16 cellular contexts compared by ENCODE assay signal in genomic region chr2:105951390-105951694, GRCh38.
A peak's percentile ranks its signal among the peaks of the same experiment; 100 is the strongest.
DNase-seq lines count a peak whose midpoint lies in the region; ATAC-seq, FAIRE-seq and TF ChIP-seq lines count a peak whose summit lies in the region.
"Had no signal": no experiment of that assay in that cellular context is flagged by ENCODE, and none has a peak within 500 bp of the region (broad histone marks: within the 10 kb centered on the region; RNA-seq: fewer than 3 reads in every experiment).

No MANE protein-coding gene starts in this region.

- H2AFZ ChIP-seq in H1 (ENCODE audit: low read length) = no peak overlapping the region

- no peak for TF ChIP-seq POLR2A in H1 (IDR thresholded peaks at IDR 0.05; ENCODE audit: control extremely low read depth in 1 of 2, low read depth in 2 of 2, low read length in 2 of 2)
- no peak for TF ChIP-seq POLR2A in GM12891 (IDR thresholded peaks at IDR 0.05; ENCODE audit: low read depth, low read length)

- FAIRE-seq in H1 (lab: Jason Lieb, UNC) (no peak), GM12891 (lab: Jason Lieb, UNC) (no peak)
- FAIRE-seq: G401.6, HTR-8/SVneo had no signal

- whole genome bisulfite sequencing in H1 (ENCODE audit: extremely low coverage in 1 of 2, insufficient coverage in 1 of 2, insufficient read length in 1 of 2, insufficient replicate concordance in 2 of 2, low coverage in 1 of 2, low lambda C conversion rate in 2 of 2, missing lambda C conversion rate in 1 of 2), 2 experiments = 90% methylated on average over 3 of the region's 3 CpGs; no CpG with 5 or more reads in 1 of the 2 experiments
- WGBS in psoas muscle, 3 donors = 82 to 85% (median 82%) methylated on average over 3 of the region's 3 CpGs

- H2BK15ac ChIP-seq in H1 (ENCODE audit: low read length) = no peak overlapping the region

- H3K4me1 ChIP-seq in left ventricle myocardium inferior = peaks cover 12% of the 10 kb centered on the region
- H3K4me1 ChIP-seq in H1 (replicated peaks in 1 of 4; ENCODE audit: control insufficient read depth in 3 of 4, insufficient read depth in 4 of 4, low read length in 3 of 4) = peaks cover 3 to 17% (median 4%) of the 10 kb centered on the region in 4 experiments; a peak in 5 of 7 replicates
- H3K4me1 ChIP-seq in psoas muscle = no peaks in the 10 kb centered on the region

- no peaks in the 10 kb centered on the region for H3K23me2 ChIP-seq in H1 (ENCODE audit: low read depth, low read length)

- H3K4me1 Mint-ChIP-seq in activated CD4-positive, alpha-beta T cell treated with anti-CD3 and anti-CD28 coated beads for 36 hours = peaks cover 40% of the 10 kb centered on the region

- intact Hi-C loops in activated CD4-positive, alpha-beta T cell treated with anti-CD3 and anti-CD28 coated beads for 36 hours (cut with DNase I, micrococcal nuclease) = no loop called here
- intact Hi-C loops in left ventricle myocardium inferior (cut with micrococcal nuclease) = no loop called here
- intact Hi-C loops in Right ventricle myocardium superior (cut with DNase I) = no loop called here
- intact Hi-C loops in psoas muscle (cut with DNase I) = no loop called here

- H3K27ac ChIP-seq in left ventricle myocardium inferior (replicated peaks) (peak overlapping the region; percentile 27), H1 (ENCODE audit: low read depth, low read length) (no peak overlapping the region), psoas muscle (no peak overlapping the region)
- H3K27ac ChIP-seq: HL-60 had no signal

- H3K79me1 ChIP-seq in H1 (ENCODE audit: low read depth, low read length) = no peaks in the 10 kb centered on the region

- H3K4me3 Mint-ChIP-seq in activated CD4-positive, alpha-beta T cell treated with anti-CD3 and anti-CD28 coated beads for 36 hours = no peak overlapping the region
- H3K4me3 Mint-ChIP-seq: IgD-negative memory B cell had no signal

- H3K9ac ChIP-seq in H1 (replicated peaks in 1 of 4; ENCODE audit: extremely low read depth in 1 of 4, low read depth in 3 of 4, low read length in 3 of 4) = no peak overlapping the region

- no peak overlapping the region for H4K91ac ChIP-seq in H1 (replicated peaks; ENCODE audit: insufficient read length, low read length)

- H4K20me1 ChIP-seq in H1 (replicated peaks in 1 of 2; ENCODE audit: control insufficient read depth in 1 of 2, insufficient read depth in 2 of 2, low read length in 2 of 2) = no peaks in the 10 kb centered on the region

- H3K79me2 ChIP-seq in H1 (ENCODE audit: control insufficient read depth in 1 of 2, insufficient read depth in 2 of 2, low read length in 2 of 2) = no peaks in the 10 kb centered on the region

- no peaks in the 10 kb centered on the region for H3K36me3 Mint-ChIP-seq in activated CD4-positive, alpha-beta T cell treated with anti-CD3 and anti-CD28 coated beads for 36 hours (ENCODE audit: low read depth)

- H3K27ac Mint-ChIP-seq in activated CD4-positive, alpha-beta T cell treated with anti-CD3 and anti-CD28 coated beads for 36 hours = peak overlapping the region; percentile 41
- H3K27ac Mint-ChIP-seq: IgD-negative memory B cell had no signal

- no peak for TF ChIP-seq EP300 in H1 (IDR thresholded peaks at IDR 0.05; ENCODE audit: borderline replicate concordance in 1 of 2, low read depth in 2 of 2, low read length in 2 of 2)

- H3K36me3 ChIP-seq in left ventricle myocardium inferior = no peaks in the 10 kb centered on the region
- no peaks in the 10 kb centered on the region for H3K36me3 ChIP-seq in H1 (ENCODE audit: control insufficient read depth in 2 of 4, insufficient read depth in 4 of 4, low read length in 3 of 4)
- H3K36me3 ChIP-seq in psoas muscle (ENCODE audit: insufficient read depth in 1 of 2, low read depth in 1 of 2) = no peaks in the 10 kb centered on the region

- H2AK5ac ChIP-seq in H1 (ENCODE audit: low read depth, low read length) = no peak overlapping the region

- H2BK120ac ChIP-seq in H1 (replicated peaks; ENCODE audit: low read depth, low read length) = no peak overlapping the region

- H3K27me3 ChIP-seq in left ventricle myocardium inferior (ENCODE audit: low read depth) (peaks cover 6% of the 10 kb centered on the region), H1 (replicated peaks in 1 of 4; ENCODE audit: control insufficient read depth in 3 of 4, extremely low read depth in 1 of 4, insufficient read depth in 3 of 4, low read length in 3 of 4) (peaks cover 0 to 29% (median 17%) of the 10 kb centered on the region in 4 experiments; a peak in 5 of 7 replicates), psoas muscle (ENCODE audit: insufficient read depth in 3 of 3, low read length in 2 of 3) (no peaks in the 10 kb centered on the region)

- H3K4me3 ChIP-seq in left ventricle myocardium inferior (no peak overlapping the region), H1 (ENCODE audit: extremely low read depth in 1 of 4, insufficient read depth in 2 of 4, low read depth in 3 of 4, low read length in 4 of 4) (no peak overlapping the region), psoas muscle (no peak overlapping the region)

- no peak overlapping the region for H3K14ac ChIP-seq in H1 (ENCODE audit: insufficient read length)

- H4K5ac ChIP-seq in H1 (ENCODE audit: insufficient read length, low read depth, low read length) = no peak overlapping the region

- peak overlapping the region; percentile 45 to 86; a peak in 2 of 4 replicates for H3K4me2 ChIP-seq in H1 (ENCODE audit: insufficient read depth in 1 of 2, low read depth in 2 of 2, low read length in 2 of 2)

- H3K9me3 Mint-ChIP-seq in activated CD4-positive, alpha-beta T cell treated with anti-CD3 and anti-CD28 coated beads for 36 hours (ENCODE audit: low read depth) = no peaks in the 10 kb centered on the region

- no peak overlapping the region for H2BK5ac ChIP-seq in H1 (ENCODE audit: low read depth, low read length)

- peak; percentile 59 for ATAC-seq in activated CD4-positive, alpha-beta T cell treated with anti-CD3 and anti-CD28 coated beads for 36 hours
- ATAC-seq in Right ventricle myocardium superior (ENCODE audit: poor library complexity) = no peak
- no peak for ATAC-seq in psoas muscle
- ATAC-seq: PC-3 had no signal

- no peaks in the 10 kb centered on the region for H3K27me3 Mint-ChIP-seq in activated CD4-positive, alpha-beta T cell treated with anti-CD3 and anti-CD28 coated beads for 36 hours

- DNase-seq in activated CD4-positive, alpha-beta T cell treated with anti-CD3 and anti-CD28 coated beads for 36 hours = no peak
- DNase-seq in activated CD4-positive, alpha-beta T cell treated with anti-CD3 and anti-CD28 coated beads for 48 hours = no peak
- DNase-seq in left ventricle myocardium inferior (no peak), Right ventricle myocardium superior (no peak), H1 (ENCODE audit: low read depth in 1 of 2, low spot score in 2 of 2) (no peak), NCI-H345 treated with DMSO at 0.1 percent for 48 hours (lab: John Stamatoyannopoulos, UW; ENCODE audit: unreplicated experiment) (no peak), GM12891 (ENCODE audit: insufficient read length, low spot score) (no peak), psoas muscle (no peak)
- DNase-seq: DND-41, NCI-H187 treated with DMSO at 0.1 percent for 48 hours, NCI-H446 treated with DMSO at 0.1 percent for 48 hours, PC-3 had no signal

- POLR2A ChIA-PET in activated CD4-positive, alpha-beta T cell treated with anti-CD3 and anti-CD28 coated beads for 36 hours (lab: Charles Lee) = interaction anchor here (0.7 kb wide), 1 partner anchor 64 kb away, joined by 4 read pairs; no protein-coding TSS in a partner anchor
- POLR2A ChIA-PET in H1 (lab: Charles Lee; ENCODE audit: partially characterized antibody) = interaction anchor here (0.9 kb wide), 1 partner anchor 10 kb away, joined by 3 read pairs; no protein-coding TSS in a partner anchor

- TF ChIP-seq RAD21 in H1 (IDR thresholded peaks at IDR 0.05 in 1 of 2, conservative IDR thresholded peaks at IDR 0.05 in 1 of 2; ENCODE audit: low read depth in 2 of 2, low read length in 2 of 2) = no peak

- H3K18ac ChIP-seq in H1 (ENCODE audit: extremely low read depth, low read length) = no peak overlapping the region

- H3K9me3 ChIP-seq in left ventricle myocardium inferior (replicated peaks) = no peaks in the 10 kb centered on the region
- no peaks in the 10 kb centered on the region for H3K9me3 ChIP-seq in H1 (ENCODE audit: insufficient read depth in 2 of 2, low read depth in 1 of 2, low read length in 1 of 2)
- H3K9me3 ChIP-seq in psoas muscle = no peaks in the 10 kb centered on the region

- no peak overlapping the region for H4K8ac ChIP-seq in H1 (ENCODE audit: extremely low read depth, insufficient read depth, low read length)

- CTCF ChIA-PET in activated CD4-positive, alpha-beta T cell treated with anti-CD3 and anti-CD28 coated beads for 36 hours (lab: Charles Lee) = interaction anchor here (0.6 to 1.0 kb wide), 2 partner anchors 23 to 32 kb away, joined by 3 to 4 read pairs; no protein-coding TSS in a partner anchor
- CTCF ChIA-PET in H1 (lab: Charles Lee; ENCODE audit: partially characterized antibody) = interaction anchor here (1.2 kb wide), 1 partner anchor 657 kb away, joined by 3 read pairs; no protein-coding TSS in a partner anchor

- H3K4ac ChIP-seq in H1 (replicated peaks; ENCODE audit: insufficient read length, low read depth, low read length) = no peak overlapping the region

- TF ChIP-seq CTCF in left ventricle myocardium inferior (IDR thresholded peaks at IDR 0.05; ENCODE audit: borderline replicate concordance) (no peak), H1 (IDR thresholded peaks at IDR 0.05; ENCODE audit: control extremely low read depth in 1 of 3, insufficient read depth in 1 of 3, low read depth in 1 of 3, low read length in 3 of 3) (no peak), psoas muscle (IDR thresholded peaks at IDR 0.05) (no peak)

- H3K23ac ChIP-seq in H1 (ENCODE audit: insufficient read length) = no peak overlapping the region

- H2BK12ac ChIP-seq in H1 (ENCODE audit: low read depth, low read length) = peak overlapping the region; percentile 62; the same call in 1 of the 2 replicates

- no peak overlapping the region for H2BK20ac ChIP-seq in H1 (ENCODE audit: low read length)

- no peak overlapping the region for H3K56ac ChIP-seq in H1 (replicated peaks; ENCODE audit: insufficient read length, low read depth, low read length)

TF ChIP-seq in H1, 55 proteins besides CTCF, POLR2A, EP300 and RAD21 (continues in another document):
- TF ChIP-seq CHD2 (IDR thresholded peaks at IDR 0.05; ENCODE audit: low read length) (no peak), EGR1 (IDR thresholded peaks at IDR 0.05; ENCODE audit: borderline replicate concordance, low read depth, low read length) (no peak), CBX8 (IDR thresholded peaks at IDR 0.05; ENCODE audit: borderline replicate concordance, low read depth, low read length) (no peak), RBBP5 (IDR thresholded peaks at IDR 0.05; ENCODE audit: borderline replicate concordance, low read depth, low read length) (no peak), TCF12 (IDR thresholded peaks at IDR 0.05; ENCODE audit: low read depth, low read length) (no peak)

TF ChIP-seq in GM12891, 5 proteins besides CTCF, POLR2A, EP300 and RAD21:
- no peak for TF ChIP-seq POLR2AphosphoS5 (IDR thresholded peaks at IDR 0.05; ENCODE audit: low read depth, low read length)
- TF ChIP-seq PAX5 (IDR thresholded peaks at IDR 0.05; ENCODE audit: insufficient read depth, low read length, severe bottlenecking) = no peak
- no peak for TF ChIP-seq TAF1 (IDR thresholded peaks at IDR 0.05; ENCODE audit: low read depth, low read length)
- TF ChIP-seq SPI1 (IDR thresholded peaks at IDR 0.05; ENCODE audit: low read depth, low read length) = no peak
- TF ChIP-seq POU2F2 (IDR thresholded peaks at IDR 0.05; ENCODE audit: low read depth, low read length) = no peak
